ENCODE assay signal across 9 cellular contexts in genomic region chr11:82315093-82315492, GRCh38.
DNase-seq lines count a peak whose midpoint lies in the region; TF ChIP-seq lines count a peak whose summit lies in the region.
"Had no signal": no experiment of that assay in that cellular context is flagged by ENCODE, and none has a peak within 500 bp of the region (broad histone marks: within the 10 kb centered on the region; RNA-seq: fewer than 3 reads in every experiment).

No MANE protein-coding gene starts in this region.

- H3K27ac ChIP-seq in trophoblast cell (ENCODE audit: low read depth, low read length) = no peak overlapping the region
- H3K27ac ChIP-seq: heart left ventricle had no signal

- no peak overlapping the region for H2AK5ac ChIP-seq in trophoblast cell (ENCODE audit: low read length)

- H3K27me3 ChIP-seq in trophoblast cell (ENCODE audit: insufficient read depth, low read length) = no peaks in the 10 kb centered on the region
- H3K27me3 ChIP-seq: heart left ventricle had no signal

- H3K4me1 ChIP-seq in trophoblast cell (ENCODE audit: control insufficient read depth in 1 of 2, insufficient read depth in 2 of 2, low read length in 2 of 2) = no peaks in the 10 kb centered on the region
- H3K4me1 ChIP-seq: heart left ventricle had no signal

- H3K14ac ChIP-seq in trophoblast cell (ENCODE audit: low read length) = no peak overlapping the region

- no CpG with 5 or more reads among the region's 4 CpGs for WGBS in trophoblast cell (ENCODE audit: extremely low coverage, insufficient coverage, insufficient read length)
- WGBS in lower leg skin, 2 donors = 20 to 22% methylated on average over 4 of the region's 4 CpGs

- no peak overlapping the region for H4K91ac ChIP-seq in trophoblast cell (ENCODE audit: low read depth, low read length)

- H2BK12ac ChIP-seq in trophoblast cell (ENCODE audit: low read length) = no peak overlapping the region

- H2BK120ac ChIP-seq in trophoblast cell (ENCODE audit: insufficient read depth, low read length, poor library complexity) = no peak overlapping the region

- TF ChIP-seq CTCF in MCF 10A (IDR thresholded peaks at IDR 0.05; ENCODE audit: unreplicated experiment) (peak; percentile 35), lower leg skin (IDR thresholded peaks at IDR 0.05) (no peak)

- H3K9ac ChIP-seq in trophoblast cell (ENCODE audit: low read length) = no peak overlapping the region

- no peaks in the 10 kb centered on the region for H3K9me3 ChIP-seq in trophoblast cell (ENCODE audit: insufficient read depth, low read depth, low read length)
- H3K9me3 ChIP-seq: heart left ventricle had no signal

- H3K79me2 ChIP-seq in trophoblast cell (ENCODE audit: control insufficient read depth, insufficient read depth, low read length, poor library complexity) = no peaks in the 10 kb centered on the region

- no peaks in the 10 kb centered on the region for H3K36me3 Mint-ChIP-seq in MCF 10A (ENCODE audit: insufficient read depth, unreplicated experiment)

- H2BK5ac ChIP-seq in trophoblast cell (ENCODE audit: low read depth, low read length, poor library complexity) = no peak overlapping the region

- no peaks in the 10 kb centered on the region for H3K79me1 ChIP-seq in trophoblast cell (ENCODE audit: low read length)

- POLR2A ChIA-PET in MCF 10A (lab: Yijun Ruan, JAX) = no interaction called here

- H3K9me3 Mint-ChIP-seq in MCF 10A (ENCODE audit: unreplicated experiment) = no peaks in the 10 kb centered on the region

- CTCF ChIA-PET in MCF 10A (lab: Yijun Ruan, JAX) = interaction anchor here (0.7 to 2.7 kb wide), 7 partner anchors 27 to 1529 kb away, joined by 3 to 9 read pairs (median 3); no protein-coding TSS in a partner anchor

- DNase-seq in NCI-H345 (lab: John Stamatoyannopoulos, UW) (peak; percentile 27), NCI-H345 treated with DMSO at 0.1 percent for 48 hours (lab: John Stamatoyannopoulos, UW; ENCODE audit: unreplicated experiment) (no peak), MCF 10A (ENCODE audit: unreplicated experiment) (peak; percentile 55), trophoblast cell (peak; percentile 52 to 64), lower leg skin (ENCODE audit: low spot score in 2 of 2) (no peak), DMS114 treated with DMSO at 0.1 percent for 48 hours (lab: John Stamatoyannopoulos, UW; ENCODE audit: unreplicated experiment) (no peak), HuH-7.5 (ENCODE audit: low spot score) (no peak)
- peak; percentile 10 for DNase-seq in Jurkat, Clone E6-1 (ENCODE audit: low read depth, low spot score)
- DNase-seq: heart left ventricle had no signal

- no peak overlapping the region for H3K23ac ChIP-seq in trophoblast cell (ENCODE audit: low read length)

- H3K4ac ChIP-seq in trophoblast cell (ENCODE audit: low read depth, low read length) = no peak overlapping the region

- H2AFZ ChIP-seq in trophoblast cell (ENCODE audit: insufficient read depth, low read length, poor library complexity) = no peak overlapping the region

- no peak for TF ChIP-seq POLR2A in lower leg skin (IDR thresholded peaks at IDR 0.05)

- intact Hi-C loops in MCF 10A (cut with micrococcal nuclease) (loop anchor here (1.0 to 10.0 kb wide), 2 partner anchors 180 to 380 kb away; no protein-coding TSS in a partner anchor), lower leg skin (cut with DNase I; ENCODE audit: low total_unique reads) (no loop called here)

- no peaks in the 10 kb centered on the region for H3K36me3 ChIP-seq in trophoblast cell (ENCODE audit: control insufficient read depth in 1 of 2, insufficient read depth in 2 of 2, low read length in 2 of 2)
- H3K36me3 ChIP-seq: heart left ventricle had no signal

- H3K4me2 ChIP-seq in trophoblast cell (ENCODE audit: low read length) = no peak overlapping the region

- no peak overlapping the region for H4K12ac ChIP-seq in trophoblast cell (ENCODE audit: low read depth, low read length)

- peaks cover 36% of the 10 kb centered on the region for H3K27me3 Mint-ChIP-seq in MCF 10A (ENCODE audit: insufficient read depth, unreplicated experiment)

- H3K4me3 Mint-ChIP-seq in MCF 10A (ENCODE audit: unreplicated experiment) = no peak overlapping the region

- no TSS peak for BruUV-seq in MCF 10A (replicated peaks; lab: Mats Ljungman, UMichigan)

- H3K4me1 Mint-ChIP-seq in MCF 10A (ENCODE audit: insufficient read depth, unreplicated experiment) = no peaks in the 10 kb centered on the region

- no peak overlapping the region for H3K4me3 ChIP-seq in Jurkat, Clone E6-1 (ENCODE audit: low read length)
- H3K4me3 ChIP-seq in trophoblast cell (ENCODE audit: low read depth, low read length) (no peak overlapping the region), lower leg skin (ENCODE audit: low read depth, poor library complexity, severe bottlenecking) (no peak overlapping the region)
- H3K4me3 ChIP-seq: heart left ventricle had no signal

- H3K18ac ChIP-seq in trophoblast cell (ENCODE audit: low read length) = no peak overlapping the region

- no peak overlapping the region for H3K27ac Mint-ChIP-seq in MCF 10A (ENCODE audit: low read depth, unreplicated experiment)

- H4K8ac ChIP-seq in trophoblast cell (ENCODE audit: low read depth, low read length) = no peak overlapping the region

Comparison
In these comparisons a context has a peak if more than half of its experiments do, and no peak if none do; other contexts are left out.
1. DNase-seq: peak in NCI-H345 (single experiment), Jurkat, Clone E6-1 (single experiment), MCF 10A (single experiment) and trophoblast cell (2 of 2); none in NCI-H345 treated with DMSO at 0.1 percent for 48 hours (single experiment), lower leg skin (0 of 2), DMS114 treated with DMSO at 0.1 percent for 48 hours (single experiment) and HuH-7.5 (single experiment).